In the genomic region with DNA sequence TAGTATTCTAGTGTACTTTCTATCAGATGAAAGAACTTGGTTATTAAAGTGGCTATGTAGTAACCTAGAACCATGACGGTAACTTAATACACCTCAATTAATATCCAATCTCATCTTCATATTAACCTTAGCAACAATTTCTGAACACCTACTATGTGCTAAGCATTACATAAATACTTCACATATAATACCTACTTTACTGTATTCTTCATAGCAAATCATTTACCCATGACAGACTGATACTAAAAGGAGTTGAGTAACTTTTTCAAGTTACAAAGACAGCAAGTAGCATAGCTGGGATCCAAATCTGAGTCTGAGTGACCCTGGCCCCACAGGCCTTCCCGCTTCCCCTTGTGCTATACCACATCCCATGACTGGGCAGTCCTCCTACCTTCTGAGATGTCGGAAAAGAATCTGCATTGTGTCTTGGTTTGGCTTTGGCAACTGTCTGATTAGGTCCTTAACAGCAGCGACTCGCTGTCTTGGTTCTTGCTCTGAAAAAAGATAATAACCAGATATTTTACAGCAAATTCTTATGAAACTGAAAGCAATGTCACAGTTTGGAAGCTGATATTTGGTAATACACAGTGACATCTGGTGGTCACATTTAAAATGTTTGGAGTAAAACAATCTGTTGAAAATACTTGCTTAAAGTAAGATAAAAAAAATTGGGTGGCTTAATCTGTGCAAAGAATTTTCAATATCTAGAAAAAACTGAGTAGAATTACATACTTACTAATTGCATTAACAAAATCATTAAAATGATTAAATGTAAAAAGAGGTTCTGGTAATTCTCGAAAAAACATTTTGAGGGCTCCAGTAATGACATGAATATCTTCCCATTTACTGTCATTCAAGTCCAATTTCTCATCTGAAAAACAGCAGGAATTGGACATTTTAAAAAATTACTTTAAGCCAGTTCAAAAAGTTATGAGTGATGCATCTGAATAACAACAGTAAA, we compare ENCODE assay signal across 8 cellular contexts.
A peak's percentile ranks its signal among the peaks of the same experiment; 100 is the strongest.
DNase-seq lines count a peak whose midpoint lies in the region; ATAC-seq and TF ChIP-seq lines count a peak whose summit lies in the region.

No MANE protein-coding gene starts in this region.

- TF ChIP-seq CTCF in AG04450 (IDR thresholded peaks at IDR 0.05; ENCODE audit: low read depth, low read length), result peak; percentile 39
- TF ChIP-seq CTCF in choroid plexus epithelial cell (conservative IDR thresholded peaks at IDR 0.05; ENCODE audit: low read depth, low read length), result peak; percentile 39
- peak; percentile 48 for TF ChIP-seq CTCF in liver (IDR thresholded peaks at IDR 0.05; ENCODE audit: low read depth, low read length, missing input control)

- peaks cover 6% of the 10 kb centered on the region for H3K4me1 Mint-ChIP-seq in stimulated activated naive CD8-positive, alpha-beta T cell treated with anti-CD3 and anti-CD28 coated beads, Interleukin-15, Interleukin-2, amounts not matched to agents 100 ng/mL and 50 ng/mL, for 24 hours (ENCODE audit: low read depth)

- DNase-seq in AG04450 (ENCODE audit: low read depth, low spot score), result peak; percentile 48
- DNase-seq in GDM1 (lab: John Stamatoyannopoulos, UW), result peak; percentile 32
- DNase-seq in SK-N-DZ (ENCODE audit: low spot score), result peak; percentile 45
- peak; percentile 88 for DNase-seq in choroid plexus epithelial cell (ENCODE audit: low read depth)
- no peak for DNase-seq in COLO668 (lab: John Stamatoyannopoulos, UW; ENCODE audit: unreplicated experiment)

- peak overlapping the region; percentile 70 for H3K4me3 Mint-ChIP-seq in stimulated activated naive CD8-positive, alpha-beta T cell treated with anti-CD3 and anti-CD28 coated beads, Interleukin-15, Interleukin-2, amounts not matched to agents 100 ng/mL and 50 ng/mL, for 24 hours

- CTCF ChIA-PET in AG04450 (lab: Charles Lee), result interaction anchor here (0.6 to 1.8 kb wide), 11 partner anchors 8 to 1139 kb away, joined by 3 to 8 read pairs (median 3); no protein-coding TSS in a partner anchor

- peak overlapping the region; percentile 85 for H3K27ac Mint-ChIP-seq in stimulated activated naive CD8-positive, alpha-beta T cell treated with anti-CD3 and anti-CD28 coated beads, Interleukin-15, Interleukin-2, amounts not matched to agents 100 ng/mL and 50 ng/mL, for 24 hours

- H3K4me1 ChIP-seq in liver (ENCODE audit: control insufficient read depth in 4 of 4, insufficient read depth in 4 of 4, low read length in 3 of 4), result peaks cover 0 to 5% (median 0%) of the 10 kb centered on the region in 4 donors

- H3K36me3 ChIP-seq in liver (ENCODE audit: control insufficient read depth in 4 of 4, insufficient read depth in 3 of 4, low read depth in 1 of 4, low read length in 3 of 4), result peaks cover 0 to 8% (median 3%) of the 10 kb centered on the region in 4 donors

- H3K4me3 ChIP-seq in AG04450 (ENCODE audit: low read depth, low read length) (peak overlapping the region; percentile 47), choroid plexus epithelial cell (ENCODE audit: low read depth, low read length) (peak overlapping the region; percentile 46), liver (ENCODE audit: low read depth in 1 of 3, low read length in 3 of 3) (no peak overlapping the region)

- no peaks in the 10 kb centered on the region for H3K27me3 Mint-ChIP-seq in stimulated activated naive CD8-positive, alpha-beta T cell treated with anti-CD3 and anti-CD28 coated beads, Interleukin-15, Interleukin-2, amounts not matched to agents 100 ng/mL and 50 ng/mL, for 24 hours

- H3K9me3 ChIP-seq in AG04450 (ENCODE audit: control insufficient read depth, insufficient read depth, low read length) (no peaks in the 10 kb centered on the region), liver (ENCODE audit: control insufficient read depth in 4 of 4, low read length in 3 of 4) (no peaks in the 10 kb centered on the region)

- POLR2A ChIA-PET in AG04450 (lab: Yijun Ruan, JAX), result interaction anchor here (0.7 kb wide), 1 partner anchor 48 kb away, joined by 3 read pairs; no protein-coding TSS in a partner anchor

- peaks cover 12% of the 10 kb centered on the region for H3K36me3 Mint-ChIP-seq in stimulated activated naive CD8-positive, alpha-beta T cell treated with anti-CD3 and anti-CD28 coated beads, Interleukin-15, Interleukin-2, amounts not matched to agents 100 ng/mL and 50 ng/mL, for 24 hours (ENCODE audit: low read depth)

- peak overlapping the region; percentile 49 for H3K27ac ChIP-seq in AG04450 (ENCODE audit: low read depth, low read length)
- H3K27ac ChIP-seq in liver (ENCODE audit: low read depth in 1 of 2, low read length in 2 of 2), result peak overlapping the region in 1 of 2 donors; percentile 65

- peak overlapping the region in 1 of 2 donors; percentile 36 for H3K9ac ChIP-seq in liver (ENCODE audit: low read depth in 1 of 2, low read length in 2 of 2)

- no peaks in the 10 kb centered on the region for H3K27me3 ChIP-seq in AG04450 (ENCODE audit: control insufficient read depth, insufficient read depth, low read length)
- no peaks in the 10 kb centered on the region for H3K27me3 ChIP-seq in liver (ENCODE audit: control insufficient read depth in 4 of 4, insufficient read depth in 4 of 4, low read length in 3 of 4)

- 69% methylated on average over 6 of the region's 6 CpGs for WGBS in liver

- ATAC-seq in HG03432 (IDR thresholded peaks at IDR 0.05; ENCODE audit: unreplicated experiment), result peak; percentile 60

- H3K9me3 Mint-ChIP-seq in stimulated activated naive CD8-positive, alpha-beta T cell treated with anti-CD3 and anti-CD28 coated beads, Interleukin-15, Interleukin-2, amounts not matched to agents 100 ng/mL and 50 ng/mL, for 24 hours, result no peaks in the 10 kb centered on the region

- TF ChIP-seq RAD21 in liver (IDR thresholded peaks at IDR 0.05), result peak; percentile 87 to 90

TF ChIP-seq in liver, 16 proteins besides CTCF, POLR2A, EP300 and RAD21:
- TF ChIP-seq, protein P1, sequence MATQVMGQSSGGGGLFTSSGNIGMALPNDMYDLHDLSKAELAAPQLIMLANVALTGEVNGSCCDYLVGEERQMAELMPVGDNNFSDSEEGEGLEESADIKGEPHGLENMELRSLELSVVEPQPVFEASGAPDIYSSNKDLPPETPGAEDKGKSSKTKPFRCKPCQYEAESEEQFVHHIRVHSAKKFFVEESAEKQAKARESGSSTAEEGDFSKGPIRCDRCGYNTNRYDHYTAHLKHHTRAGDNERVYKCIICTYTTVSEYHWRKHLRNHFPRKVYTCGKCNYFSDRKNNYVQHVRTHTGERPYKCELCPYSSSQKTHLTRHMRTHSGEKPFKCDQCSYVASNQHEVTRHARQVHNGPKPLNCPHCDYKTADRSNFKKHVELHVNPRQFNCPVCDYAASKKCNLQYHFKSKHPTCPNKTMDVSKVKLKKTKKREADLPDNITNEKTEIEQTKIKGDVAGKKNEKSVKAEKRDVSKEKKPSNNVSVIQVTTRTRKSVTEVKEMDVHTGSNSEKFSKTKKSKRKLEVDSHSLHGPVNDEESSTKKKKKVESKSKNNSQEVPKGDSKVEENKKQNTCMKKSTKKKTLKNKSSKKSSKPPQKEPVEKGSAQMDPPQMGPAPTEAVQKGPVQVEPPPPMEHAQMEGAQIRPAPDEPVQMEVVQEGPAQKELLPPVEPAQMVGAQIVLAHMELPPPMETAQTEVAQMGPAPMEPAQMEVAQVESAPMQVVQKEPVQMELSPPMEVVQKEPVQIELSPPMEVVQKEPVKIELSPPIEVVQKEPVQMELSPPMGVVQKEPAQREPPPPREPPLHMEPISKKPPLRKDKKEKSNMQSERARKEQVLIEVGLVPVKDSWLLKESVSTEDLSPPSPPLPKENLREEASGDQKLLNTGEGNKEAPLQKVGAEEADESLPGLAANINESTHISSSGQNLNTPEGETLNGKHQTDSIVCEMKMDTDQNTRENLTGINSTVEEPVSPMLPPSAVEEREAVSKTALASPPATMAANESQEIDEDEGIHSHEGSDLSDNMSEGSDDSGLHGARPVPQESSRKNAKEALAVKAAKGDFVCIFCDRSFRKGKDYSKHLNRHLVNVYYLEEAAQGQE (IDR thresholded peaks at IDR 0.05), result no peak
- no peak for TF ChIP-seq TAF1 (conservative IDR thresholded peaks at IDR 0.05)
- TF ChIP-seq ATF3 (IDR thresholded peaks at IDR 0.05), result no peak
- no peak for TF ChIP-seq GABPA (IDR thresholded peaks at IDR 0.05 in 1 of 2, conservative IDR thresholded peaks at IDR 0.05 in 1 of 2)
- no peak for TF ChIP-seq YY1 (IDR thresholded peaks at IDR 0.05)
- no peak for TF ChIP-seq FOXA2 (IDR thresholded peaks at IDR 0.05)
- no peak for TF ChIP-seq JUND (IDR thresholded peaks at IDR 0.05)
TF ChIP-seq in liver: peak in this region for 0.

Comparison
In these comparisons a context has a peak if more than half of its experiments do, and no peak if none do; other contexts are left out.
1. H3K4me3 ChIP-seq: peak in AG04450 (single experiment) and choroid plexus epithelial cell (single experiment); none in liver (0 of 3).
2. Peak in every context shown above with its lines, with median percentiles within 50 percentile points of each other: CTCF ChIP-seq.